Comparison of ENCODE assay signal across 2 cellular contexts in the genomic region with DNA sequence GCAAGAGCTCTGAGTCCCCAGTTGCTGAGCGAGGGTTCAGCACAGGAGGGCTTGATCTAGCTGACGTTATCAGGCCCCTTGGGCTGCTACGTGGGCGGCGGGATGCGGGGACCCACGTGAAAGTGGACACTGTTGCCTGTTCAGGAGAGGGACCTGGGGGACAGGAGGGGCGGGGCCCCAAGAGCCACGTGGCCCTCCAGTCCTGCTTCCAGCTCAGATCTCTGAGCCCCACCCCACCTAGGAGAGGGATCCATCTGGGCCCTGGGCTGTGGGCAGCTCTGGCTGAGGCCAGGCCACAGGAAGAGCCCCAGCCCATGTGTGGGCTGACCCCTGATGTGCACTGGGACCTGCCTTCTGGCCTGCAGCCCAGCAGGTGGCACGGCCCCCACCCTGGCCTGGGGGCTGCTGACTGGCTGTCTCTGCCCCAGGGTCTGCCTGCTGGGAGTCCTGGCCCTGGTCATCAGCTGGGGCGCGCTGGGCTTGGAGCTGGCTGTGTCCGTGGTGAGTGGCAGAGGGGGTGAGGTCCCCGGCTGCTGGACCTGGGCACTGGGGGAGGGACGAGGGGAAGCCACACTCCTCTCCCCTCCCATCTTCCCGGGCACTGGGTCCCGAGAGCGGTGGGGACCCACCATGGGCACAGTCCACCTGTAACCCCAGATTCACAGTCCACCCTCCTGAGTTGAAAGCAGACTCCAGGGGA.
TF ChIP-seq lines count a peak whose summit lies in the region.

No MANE protein-coding gene starts in this region.

TF ChIP-seq in IMR-90, 13 proteins besides CTCF, POLR2A, EP300 and RAD21:
- no peak for TF ChIP-seq CEBPB (IDR thresholded peaks at IDR 0.05; ENCODE audit: low read depth, low read length)
- TF ChIP-seq BHLHE40 (IDR thresholded peaks at IDR 0.05; ENCODE audit: low read depth, low read length), result no peak
- TF ChIP-seq RCOR1 (IDR thresholded peaks at IDR 0.05; ENCODE audit: insufficient replicate concordance, low read length), result no peak
- no peak for TF ChIP-seq FOS (IDR thresholded peaks at IDR 0.05; ENCODE audit: low read depth, low read length)
- no peak for TF ChIP-seq RFX5 (IDR thresholded peaks at IDR 0.05; ENCODE audit: low read depth, low read length)
- TF ChIP-seq, protein P1, sequence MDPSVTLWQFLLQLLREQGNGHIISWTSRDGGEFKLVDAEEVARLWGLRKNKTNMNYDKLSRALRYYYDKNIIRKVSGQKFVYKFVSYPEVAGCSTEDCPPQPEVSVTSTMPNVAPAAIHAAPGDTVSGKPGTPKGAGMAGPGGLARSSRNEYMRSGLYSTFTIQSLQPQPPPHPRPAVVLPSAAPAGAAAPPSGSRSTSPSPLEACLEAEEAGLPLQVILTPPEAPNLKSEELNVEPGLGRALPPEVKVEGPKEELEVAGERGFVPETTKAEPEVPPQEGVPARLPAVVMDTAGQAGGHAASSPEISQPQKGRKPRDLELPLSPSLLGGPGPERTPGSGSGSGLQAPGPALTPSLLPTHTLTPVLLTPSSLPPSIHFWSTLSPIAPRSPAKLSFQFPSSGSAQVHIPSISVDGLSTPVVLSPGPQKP (IDR thresholded peaks at IDR 0.05; ENCODE audit: borderline replicate concordance, low read depth, low read length), result no peak

TF ChIP-seq in H1, 55 proteins besides CTCF, POLR2A, EP300 and RAD21:
- TF ChIP-seq CTBP2 (IDR thresholded peaks at IDR 0.05; ENCODE audit: borderline replicate concordance, insufficient read depth, insufficient read length, low read length) (no peak), CHD1 (IDR thresholded peaks at IDR 0.05; ENCODE audit: low read depth, low read length) (no peak), TBP (IDR thresholded peaks at IDR 0.05; ENCODE audit: low read depth, low read length) (no peak), HDAC6 (IDR thresholded peaks at IDR 0.05; ENCODE audit: low read depth, low read length) (no peak), NANOG (IDR thresholded peaks at IDR 0.05; ENCODE audit: insufficient read depth, low read depth, low read length, poor library complexity, severe bottlenecking) (no peak), CREB1 (IDR thresholded peaks at IDR 0.05) (no peak), CEBPB (IDR thresholded peaks at IDR 0.05; ENCODE audit: low read depth, low read length) (no peak), SP4 (IDR thresholded peaks at IDR 0.05; ENCODE audit: low read length) (no peak), TEAD4 (IDR thresholded peaks at IDR 0.05; ENCODE audit: low read depth, low read length) (no peak), HDAC2 (IDR thresholded peaks at IDR 0.05; ENCODE audit: borderline replicate concordance in 1 of 2, low read depth in 2 of 2, low read length in 2 of 2) (no peak), PHF8 (conservative IDR thresholded peaks at IDR 0.05; ENCODE audit: low read depth, low read length) (no peak), GABPA (IDR thresholded peaks at IDR 0.05; ENCODE audit: borderline replicate concordance, insufficient read depth, low read length) (no peak), CBX5 (IDR thresholded peaks at IDR 0.05; ENCODE audit: low read depth, low read length) (no peak), TAF7 (optimal IDR thresholded peaks at IDR 0.05; ENCODE audit: borderline replicate concordance, low read depth, low read length) (no peak), POLR2AphosphoS5 (IDR thresholded peaks at IDR 0.05; ENCODE audit: low read depth, low read length) (no peak)
- TF ChIP-seq, protein P2, sequence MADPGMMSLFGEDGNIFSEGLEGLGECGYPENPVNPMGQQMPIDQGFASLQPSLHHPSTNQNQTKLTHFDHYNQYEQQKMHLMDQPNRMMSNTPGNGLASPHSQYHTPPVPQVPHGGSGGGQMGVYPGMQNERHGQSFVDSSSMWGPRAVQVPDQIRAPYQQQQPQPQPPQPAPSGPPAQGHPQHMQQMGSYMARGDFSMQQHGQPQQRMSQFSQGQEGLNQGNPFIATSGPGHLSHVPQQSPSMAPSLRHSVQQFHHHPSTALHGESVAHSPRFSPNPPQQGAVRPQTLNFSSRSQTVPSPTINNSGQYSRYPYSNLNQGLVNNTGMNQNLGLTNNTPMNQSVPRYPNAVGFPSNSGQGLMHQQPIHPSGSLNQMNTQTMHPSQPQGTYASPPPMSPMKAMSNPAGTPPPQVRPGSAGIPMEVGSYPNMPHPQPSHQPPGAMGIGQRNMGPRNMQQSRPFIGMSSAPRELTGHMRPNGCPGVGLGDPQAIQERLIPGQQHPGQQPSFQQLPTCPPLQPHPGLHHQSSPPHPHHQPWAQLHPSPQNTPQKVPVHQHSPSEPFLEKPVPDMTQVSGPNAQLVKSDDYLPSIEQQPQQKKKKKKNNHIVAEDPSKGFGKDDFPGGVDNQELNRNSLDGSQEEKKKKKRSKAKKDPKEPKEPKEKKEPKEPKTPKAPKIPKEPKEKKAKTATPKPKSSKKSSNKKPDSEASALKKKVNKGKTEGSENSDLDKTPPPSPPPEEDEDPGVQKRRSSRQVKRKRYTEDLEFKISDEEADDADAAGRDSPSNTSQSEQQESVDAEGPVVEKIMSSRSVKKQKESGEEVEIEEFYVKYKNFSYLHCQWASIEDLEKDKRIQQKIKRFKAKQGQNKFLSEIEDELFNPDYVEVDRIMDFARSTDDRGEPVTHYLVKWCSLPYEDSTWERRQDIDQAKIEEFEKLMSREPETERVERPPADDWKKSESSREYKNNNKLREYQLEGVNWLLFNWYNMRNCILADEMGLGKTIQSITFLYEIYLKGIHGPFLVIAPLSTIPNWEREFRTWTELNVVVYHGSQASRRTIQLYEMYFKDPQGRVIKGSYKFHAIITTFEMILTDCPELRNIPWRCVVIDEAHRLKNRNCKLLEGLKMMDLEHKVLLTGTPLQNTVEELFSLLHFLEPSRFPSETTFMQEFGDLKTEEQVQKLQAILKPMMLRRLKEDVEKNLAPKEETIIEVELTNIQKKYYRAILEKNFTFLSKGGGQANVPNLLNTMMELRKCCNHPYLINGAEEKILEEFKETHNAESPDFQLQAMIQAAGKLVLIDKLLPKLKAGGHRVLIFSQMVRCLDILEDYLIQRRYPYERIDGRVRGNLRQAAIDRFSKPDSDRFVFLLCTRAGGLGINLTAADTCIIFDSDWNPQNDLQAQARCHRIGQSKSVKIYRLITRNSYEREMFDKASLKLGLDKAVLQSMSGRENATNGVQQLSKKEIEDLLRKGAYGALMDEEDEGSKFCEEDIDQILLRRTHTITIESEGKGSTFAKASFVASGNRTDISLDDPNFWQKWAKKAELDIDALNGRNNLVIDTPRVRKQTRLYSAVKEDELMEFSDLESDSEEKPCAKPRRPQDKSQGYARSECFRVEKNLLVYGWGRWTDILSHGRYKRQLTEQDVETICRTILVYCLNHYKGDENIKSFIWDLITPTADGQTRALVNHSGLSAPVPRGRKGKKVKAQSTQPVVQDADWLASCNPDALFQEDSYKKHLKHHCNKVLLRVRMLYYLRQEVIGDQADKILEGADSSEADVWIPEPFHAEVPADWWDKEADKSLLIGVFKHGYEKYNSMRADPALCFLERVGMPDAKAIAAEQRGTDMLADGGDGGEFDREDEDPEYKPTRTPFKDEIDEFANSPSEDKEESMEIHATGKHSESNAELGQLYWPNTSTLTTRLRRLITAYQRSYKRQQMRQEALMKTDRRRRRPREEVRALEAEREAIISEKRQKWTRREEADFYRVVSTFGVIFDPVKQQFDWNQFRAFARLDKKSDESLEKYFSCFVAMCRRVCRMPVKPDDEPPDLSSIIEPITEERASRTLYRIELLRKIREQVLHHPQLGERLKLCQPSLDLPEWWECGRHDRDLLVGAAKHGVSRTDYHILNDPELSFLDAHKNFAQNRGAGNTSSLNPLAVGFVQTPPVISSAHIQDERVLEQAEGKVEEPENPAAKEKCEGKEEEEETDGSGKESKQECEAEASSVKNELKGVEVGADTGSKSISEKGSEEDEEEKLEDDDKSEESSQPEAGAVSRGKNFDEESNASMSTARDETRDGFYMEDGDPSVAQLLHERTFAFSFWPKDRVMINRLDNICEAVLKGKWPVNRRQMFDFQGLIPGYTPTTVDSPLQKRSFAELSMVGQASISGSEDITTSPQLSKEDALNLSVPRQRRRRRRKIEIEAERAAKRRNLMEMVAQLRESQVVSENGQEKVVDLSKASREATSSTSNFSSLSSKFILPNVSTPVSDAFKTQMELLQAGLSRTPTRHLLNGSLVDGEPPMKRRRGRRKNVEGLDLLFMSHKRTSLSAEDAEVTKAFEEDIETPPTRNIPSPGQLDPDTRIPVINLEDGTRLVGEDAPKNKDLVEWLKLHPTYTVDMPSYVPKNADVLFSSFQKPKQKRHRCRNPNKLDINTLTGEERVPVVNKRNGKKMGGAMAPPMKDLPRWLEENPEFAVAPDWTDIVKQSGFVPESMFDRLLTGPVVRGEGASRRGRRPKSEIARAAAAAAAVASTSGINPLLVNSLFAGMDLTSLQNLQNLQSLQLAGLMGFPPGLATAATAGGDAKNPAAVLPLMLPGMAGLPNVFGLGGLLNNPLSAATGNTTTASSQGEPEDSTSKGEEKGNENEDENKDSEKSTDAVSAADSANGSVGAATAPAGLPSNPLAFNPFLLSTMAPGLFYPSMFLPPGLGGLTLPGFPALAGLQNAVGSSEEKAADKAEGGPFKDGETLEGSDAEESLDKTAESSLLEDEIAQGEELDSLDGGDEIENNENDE (IDR thresholded peaks at IDR 0.05; ENCODE audit: insufficient replicate concordance, low read length), result no peak
- TF ChIP-seq, protein P3, sequence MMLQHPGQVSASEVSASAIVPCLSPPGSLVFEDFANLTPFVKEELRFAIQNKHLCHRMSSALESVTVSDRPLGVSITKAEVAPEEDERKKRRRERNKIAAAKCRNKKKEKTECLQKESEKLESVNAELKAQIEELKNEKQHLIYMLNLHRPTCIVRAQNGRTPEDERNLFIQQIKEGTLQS (IDR thresholded peaks at IDR 0.05; ENCODE audit: insufficient read depth, low read depth, low read length), result no peak
- TF ChIP-seq, protein P4, sequence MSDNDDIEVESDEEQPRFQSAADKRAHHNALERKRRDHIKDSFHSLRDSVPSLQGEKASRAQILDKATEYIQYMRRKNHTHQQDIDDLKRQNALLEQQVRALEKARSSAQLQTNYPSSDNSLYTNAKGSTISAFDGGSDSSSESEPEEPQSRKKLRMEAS (IDR thresholded peaks at IDR 0.05), result no peak
